In genomic region chr12:129840145-129840884, GRCh38 we compare ENCODE assay signal across 35 cellular contexts.
DNase-seq lines count a peak whose midpoint lies in the region; ATAC-seq and TF ChIP-seq lines count a peak whose summit lies in the region.
"Had no signal": no experiment of that assay in that cellular context is flagged by ENCODE, and none has a peak within 500 bp of the region (broad histone marks: within the 10 kb centered on the region; RNA-seq: fewer than 3 reads in every experiment).

No MANE protein-coding gene starts in this region.

- no peaks in the 10 kb centered on the region for H3K36me3 ChIP-seq in mesendoderm (ENCODE audit: control insufficient read depth, insufficient read depth, low read length)
- H3K36me3 ChIP-seq: BE2C; BLaER1; BLaER1 treated with 17β-estradiol and CSF1 and Interleukin-3, amounts not matched to agents 10 nM and 100 nM had no signal

- intact Hi-C loops in activated T-helper 2 cell treated with anti-CD3 and anti-CD28 coated beads, Interferon-gamma antibody, Interleukin-2, Interleukin-4, amounts not matched to agents 10 μg/mL and 5 μg/mL and 100 μg/mL, durations not matched to agents 14 hours and 24 hours and 36 hours (cut with micrococcal nuclease) = no loop called here

- no peaks in the 10 kb centered on the region for H3K79me2 ChIP-seq in mesendoderm (ENCODE audit: control insufficient read depth, insufficient read depth, low read length)

- WGBS in mesendoderm (ENCODE audit: extremely low coverage, insufficient coverage, low lambda C conversion rate) = no CpG with 5 or more reads among the region's 21 CpGs

- no peak overlapping the region for H4K8ac ChIP-seq in mesendoderm (ENCODE audit: low read depth, low read length)

- H3K23ac ChIP-seq in mesendoderm (ENCODE audit: low read length) = no peak overlapping the region

- no peaks in the 10 kb centered on the region for H3K4me1 ChIP-seq in mesendoderm (ENCODE audit: control insufficient read depth, low read depth, low read length)
- H3K4me1 ChIP-seq: A549; BE2C; BLaER1; BLaER1 treated with 17β-estradiol and CSF1 and Interleukin-3, amounts not matched to agents 10 nM and 100 nM; Caco-2 had no signal

- no peak overlapping the region for H2BK15ac ChIP-seq in mesendoderm (replicated peaks; ENCODE audit: low read depth)

- no peak overlapping the region for H2BK5ac ChIP-seq in mesendoderm (ENCODE audit: low read length)

- H2AK5ac ChIP-seq in mesendoderm (ENCODE audit: low read length) = no peak overlapping the region

- DNase-seq in Daoy (ENCODE audit: low read depth) (peak; percentile 63), kidney tubule cell (ENCODE audit: low spot score) (peak; percentile 3), mesendoderm (no peak), osteocyte (ENCODE audit: extremely low spot score, unreplicated experiment) (peak; percentile 82), omental fat pad (ENCODE audit: low spot score) (no peak)
- no peak for DNase-seq in activated naive CD4-positive, alpha-beta T cell treated with anti-CD3 and anti-CD28 coated beads, Interleukin-2, amount 10 ng/mL, durations not matched to agents 7 days and 5 days
- DNase-seq in activated T-helper 2 cell treated with anti-CD3 and anti-CD28 coated beads, Interferon-gamma antibody, Interleukin-2, Interleukin-4, amounts not matched to agents 10 μg/mL and 5 μg/mL and 100 μg/mL, durations not matched to agents 14 hours and 24 hours and 36 hours (ENCODE audit: low spot score) = no peak
- DNase-seq: 8988T; ACHN; AML-193; BE2C; C1 segment of cervical spinal cord; Caco-2; Calu3; CD4-positive, alpha-beta memory T cell; CD4-positive, alpha-beta T cell; CD4-positive, CD25-positive, alpha-beta regulatory T cell; CD8-positive, alpha-beta memory T cell; CD8-positive, alpha-beta T cell; COR-L47; DMS 273 treated with DMSO at 0.1 percent for 48 hours; DMS153; DMS53; DMS79; DMS79 treated with DMSO at 0.1 percent for 48 hours; DND-41; EL had no signal

- CTCF ChIA-PET in activated naive CD4-positive, alpha-beta T cell treated with anti-CD3 and anti-CD28 coated beads, Interleukin-2, amount 10 ng/mL, durations not matched to agents 7 days and 5 days (lab: Charles Lee) = no interaction called here

- peak overlapping the region; percentile 75 for H3K4ac ChIP-seq in mesendoderm (ENCODE audit: low read depth, low read length)

- H3K27me3 Mint-ChIP-seq in osteocyte (ENCODE audit: unreplicated experiment) = no peaks in the 10 kb centered on the region
- H3K27me3 Mint-ChIP-seq in activated naive CD4-positive, alpha-beta T cell treated with anti-CD3 and anti-CD28 coated beads, Interleukin-2, amount 10 ng/mL, durations not matched to agents 7 days and 5 days = no peaks in the 10 kb centered on the region
- H3K27me3 Mint-ChIP-seq in activated T-helper 2 cell treated with anti-CD3 and anti-CD28 coated beads, Interferon-gamma antibody, Interleukin-2, Interleukin-4, amounts not matched to agents 10 μg/mL and 5 μg/mL and 100 μg/mL, durations not matched to agents 14 hours and 24 hours and 36 hours (ENCODE audit: low read depth) = no peaks in the 10 kb centered on the region
- H3K27me3 Mint-ChIP-seq: B cell; CD4-positive, alpha-beta memory T cell; CD4-positive, alpha-beta T cell; CD4-positive, CD25-positive, alpha-beta regulatory T cell; CD8-positive, alpha-beta memory T cell had no signal

- no peak overlapping the region for H3K4me2 ChIP-seq in mesendoderm (ENCODE audit: low read length)
- H3K4me2 ChIP-seq: A549; BLaER1; BLaER1 treated with 17β-estradiol and CSF1 and Interleukin-3, amounts not matched to agents 10 nM and 100 nM had no signal

- no peaks in the 10 kb centered on the region for H3K27me3 ChIP-seq in mesendoderm (ENCODE audit: insufficient read depth, low read length, poor library complexity)
- H3K27me3 ChIP-seq: BE2C; BLaER1; BLaER1 treated with 17β-estradiol and CSF1 and Interleukin-3, amounts not matched to agents 10 nM and 100 nM had no signal

- no peak overlapping the region for H3K56ac ChIP-seq in mesendoderm (ENCODE audit: low read length)

- no peak overlapping the region for H3K4me3 Mint-ChIP-seq in osteocyte (ENCODE audit: unreplicated experiment)
- H3K4me3 Mint-ChIP-seq in activated naive CD4-positive, alpha-beta T cell treated with anti-CD3 and anti-CD28 coated beads, Interleukin-2, amount 10 ng/mL, durations not matched to agents 7 days and 5 days = no peak overlapping the region
- no peak overlapping the region for H3K4me3 Mint-ChIP-seq in activated T-helper 2 cell treated with anti-CD3 and anti-CD28 coated beads, Interferon-gamma antibody, Interleukin-2, Interleukin-4, amounts not matched to agents 10 μg/mL and 5 μg/mL and 100 μg/mL, durations not matched to agents 14 hours and 24 hours and 36 hours (ENCODE audit: low read depth)
- H3K4me3 Mint-ChIP-seq: B cell; CD14-positive monocyte; CD4-positive, alpha-beta memory T cell; CD4-positive, alpha-beta T cell; CD4-positive, CD25-positive, alpha-beta regulatory T cell; CD8-positive, alpha-beta memory T cell; CD8-positive, alpha-beta T cell had no signal

- H3K27ac Mint-ChIP-seq in osteocyte (ENCODE audit: unreplicated experiment) = no peak overlapping the region
- H3K27ac Mint-ChIP-seq in activated naive CD4-positive, alpha-beta T cell treated with anti-CD3 and anti-CD28 coated beads, Interleukin-2, amount 10 ng/mL, durations not matched to agents 7 days and 5 days = no peak overlapping the region
- no peak overlapping the region for H3K27ac Mint-ChIP-seq in activated T-helper 2 cell treated with anti-CD3 and anti-CD28 coated beads, Interferon-gamma antibody, Interleukin-2, Interleukin-4, amounts not matched to agents 10 μg/mL and 5 μg/mL and 100 μg/mL, durations not matched to agents 14 hours and 24 hours and 36 hours
- H3K27ac Mint-ChIP-seq: B cell; CD14-positive monocyte; CD4-positive, alpha-beta T cell; CD8-positive, alpha-beta T cell had no signal

- H3K27ac ChIP-seq in mesendoderm (ENCODE audit: low read depth, low read length) = no peak overlapping the region
- H3K27ac ChIP-seq: 22Rv1; A549; BLaER1; BLaER1 treated with 17β-estradiol and CSF1 and Interleukin-3, amounts not matched to agents 10 nM and 100 nM; C4-2B had no signal

- no peak for TF ChIP-seq CTCF in osteocyte (IDR thresholded peaks at IDR 0.05)
- no peak for TF ChIP-seq CTCF in omental fat pad (IDR thresholded peaks at IDR 0.05)

- H3K4me3 ChIP-seq in mesendoderm (ENCODE audit: low read length) = no peak overlapping the region
- H3K4me3 ChIP-seq: A549; BLaER1; BLaER1 treated with 17β-estradiol and CSF1 and Interleukin-3, amounts not matched to agents 10 nM and 100 nM had no signal

- H3K79me1 ChIP-seq in mesendoderm (ENCODE audit: low read length) = no peaks in the 10 kb centered on the region

- H2BK120ac ChIP-seq in mesendoderm (ENCODE audit: low read depth, low read length) = peak overlapping the region; percentile 28

- H3K4me1 Mint-ChIP-seq in osteocyte (ENCODE audit: unreplicated experiment) = peaks cover 21% of the 10 kb centered on the region
- no peaks in the 10 kb centered on the region for H3K4me1 Mint-ChIP-seq in activated naive CD4-positive, alpha-beta T cell treated with anti-CD3 and anti-CD28 coated beads, Interleukin-2, amount 10 ng/mL, durations not matched to agents 7 days and 5 days
- no peaks in the 10 kb centered on the region for H3K4me1 Mint-ChIP-seq in activated T-helper 2 cell treated with anti-CD3 and anti-CD28 coated beads, Interferon-gamma antibody, Interleukin-2, Interleukin-4, amounts not matched to agents 10 μg/mL and 5 μg/mL and 100 μg/mL, durations not matched to agents 14 hours and 24 hours and 36 hours (ENCODE audit: low read depth)
- H3K4me1 Mint-ChIP-seq: B cell; CD14-positive monocyte; CD4-positive, alpha-beta memory T cell; CD8-positive, alpha-beta memory T cell had no signal

- H3K18ac ChIP-seq in mesendoderm (ENCODE audit: low read length) = no peak overlapping the region

- no peaks in the 10 kb centered on the region for H3K36me3 Mint-ChIP-seq in osteocyte (ENCODE audit: unreplicated experiment)
- no peaks in the 10 kb centered on the region for H3K36me3 Mint-ChIP-seq in activated naive CD4-positive, alpha-beta T cell treated with anti-CD3 and anti-CD28 coated beads, Interleukin-2, amount 10 ng/mL, durations not matched to agents 7 days and 5 days
- no peaks in the 10 kb centered on the region for H3K36me3 Mint-ChIP-seq in activated T-helper 2 cell treated with anti-CD3 and anti-CD28 coated beads, Interferon-gamma antibody, Interleukin-2, Interleukin-4, amounts not matched to agents 10 μg/mL and 5 μg/mL and 100 μg/mL, durations not matched to agents 14 hours and 24 hours and 36 hours (ENCODE audit: low read depth)
- H3K36me3 Mint-ChIP-seq: CD14-positive monocyte; CD4-positive, alpha-beta memory T cell; CD4-positive, CD25-positive, alpha-beta regulatory T cell; CD8-positive, alpha-beta memory T cell; CD8-positive, alpha-beta T cell had no signal

- no peak overlapping the region for H3K9ac ChIP-seq in mesendoderm (ENCODE audit: low read length)
- H3K9ac ChIP-seq: BLaER1; BLaER1 treated with 17β-estradiol and CSF1 and Interleukin-3, amounts not matched to agents 10 nM and 100 nM had no signal

- ATAC-seq in omental fat pad (ENCODE audit: low FRiP score) (no peak), HG03432 (IDR thresholded peaks at IDR 0.05; ENCODE audit: unreplicated experiment) (no peak)
- ATAC-seq: A549; CD8-positive, alpha-beta T cell had no signal

- H3K9me3 Mint-ChIP-seq in osteocyte (ENCODE audit: unreplicated experiment) = no peaks in the 10 kb centered on the region
- no peaks in the 10 kb centered on the region for H3K9me3 Mint-ChIP-seq in activated naive CD4-positive, alpha-beta T cell treated with anti-CD3 and anti-CD28 coated beads, Interleukin-2, amount 10 ng/mL, durations not matched to agents 7 days and 5 days
- no peaks in the 10 kb centered on the region for H3K9me3 Mint-ChIP-seq in activated T-helper 2 cell treated with anti-CD3 and anti-CD28 coated beads, Interferon-gamma antibody, Interleukin-2, Interleukin-4, amounts not matched to agents 10 μg/mL and 5 μg/mL and 100 μg/mL, durations not matched to agents 14 hours and 24 hours and 36 hours
- H3K9me3 Mint-ChIP-seq: CD14-positive monocyte; CD4-positive, alpha-beta T cell; CD8-positive, alpha-beta memory T cell had no signal

- H4K5ac ChIP-seq in mesendoderm (ENCODE audit: low read length) = no peak overlapping the region

Comparison
In these comparisons a context has a peak if more than half of its experiments do, and no peak if none do; other contexts are left out.
1. DNase-seq: peak in Daoy (single experiment), kidney tubule cell (single experiment) and osteocyte (single experiment); none in mesendoderm (single experiment), omental fat pad (single experiment), activated naive CD4-positive, alpha-beta T cell treated with anti-CD3 and anti-CD28 coated beads, Interleukin-2, amount 10 ng/mL, durations not matched to agents 7 days and 5 days (single experiment) and activated T-helper 2 cell treated with anti-CD3 and anti-CD28 coated beads, Interferon-gamma antibody, Interleukin-2, Interleukin-4, amounts not matched to agents 10 μg/mL and 5 μg/mL and 100 μg/mL, durations not matched to agents 14 hours and 24 hours and 36 hours (single experiment).